In the genomic region with DNA sequence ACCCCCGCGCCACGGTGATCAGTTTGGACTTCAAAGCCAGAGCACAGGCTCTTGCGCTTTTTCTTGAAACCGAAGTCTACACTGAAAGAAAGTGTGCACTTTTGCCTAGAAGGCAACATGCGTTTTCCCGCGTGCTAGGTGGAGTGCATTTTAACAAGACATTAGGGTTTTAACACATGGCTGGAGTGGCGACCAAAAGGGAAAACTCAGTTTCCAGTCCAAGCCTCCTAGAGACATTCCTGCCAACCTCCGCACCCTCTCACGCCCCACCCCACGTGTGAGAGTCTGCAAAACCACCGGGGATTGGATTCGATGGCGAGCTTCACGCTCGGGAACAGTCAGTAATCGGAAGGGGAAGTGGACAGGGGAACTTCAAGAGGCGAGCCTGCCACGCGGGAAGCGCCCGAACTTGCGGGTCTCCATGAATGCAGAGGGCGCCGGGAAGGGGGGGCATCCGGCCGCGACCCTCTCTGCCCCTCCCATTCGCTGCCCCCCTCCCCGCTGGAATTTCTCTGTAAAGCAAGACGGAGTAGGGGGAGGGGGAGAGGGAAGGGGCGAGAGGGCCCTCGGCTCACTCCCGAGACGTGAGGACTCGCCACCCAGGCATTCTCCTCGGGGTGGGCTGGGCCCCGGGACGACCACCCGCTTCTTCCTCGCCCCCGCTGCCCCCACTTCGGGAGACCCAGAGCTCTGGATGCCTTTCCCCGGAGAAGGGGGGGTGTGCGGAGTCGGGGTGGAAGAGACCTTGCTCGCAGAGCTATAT, we compare ENCODE assay signal across 8 cellular contexts. TPM values are rescaled to one million over a fixed set of nuclear protein-coding genes. Genes with fewer than 3 reads are reported as not detected.
DNase-seq lines count a peak whose midpoint lies in the region; ATAC-seq, FAIRE-seq and TF ChIP-seq lines count a peak whose summit lies in the region.

No MANE protein-coding gene starts in this region.

- no peaks in the 10 kb centered on the region for H4K20me1 ChIP-seq in keratinocyte (ENCODE audit: control insufficient read depth, extremely low read depth, insufficient read depth, low read length)

- TF ChIP-seq CTCF in GM12864 (IDR thresholded peaks at IDR 0.05; ENCODE audit: low read depth, low read length, missing control alignments) (no peak), RWPE1 (conservative IDR thresholded peaks at IDR 0.05; ENCODE audit: low read depth) (no peak), body of pancreas (IDR thresholded peaks at IDR 0.05) (no peak), keratinocyte (optimal IDR thresholded peaks at IDR 0.05 in 1 of 3, IDR thresholded peaks at IDR 0.05 in 1 of 3, conservative IDR thresholded peaks at IDR 0.05 in 1 of 3; ENCODE audit: extremely low read depth in 1 of 3, insufficient read depth in 2 of 3, low read length in 3 of 3) (no peak)

- H3K79me2 ChIP-seq in keratinocyte (ENCODE audit: control insufficient read depth, insufficient read depth, low read length) = peaks cover 23% of the 10 kb centered on the region

- no peaks in the 10 kb centered on the region for H3K9me1 ChIP-seq in keratinocyte (ENCODE audit: control insufficient read depth, extremely low read depth, insufficient read depth, low read length)

- H3K9ac ChIP-seq in keratinocyte (ENCODE audit: control insufficient read depth, extremely low read depth, insufficient read depth, low read length) = peak overlapping the region; percentile 98

- H3K4me1 ChIP-seq in body of pancreas = peaks cover 54% of the 10 kb centered on the region
- peaks cover 30% of the 10 kb centered on the region for H3K4me1 ChIP-seq in keratinocyte (ENCODE audit: control insufficient read depth, extremely low read depth, insufficient read depth, low read length)

- H2AFZ ChIP-seq in keratinocyte (ENCODE audit: control insufficient read depth, low read length) = peak overlapping the region; percentile 41

- dilution Hi-C loops in keratinocyte (cut with MboI; ENCODE audit: extremely low pct_ligation_motif_present, low sequenced_read_pairs) = no loop called here

- H3K4me3 ChIP-seq in GM12864 (ENCODE audit: low read depth, low read length) = peak overlapping the region; percentile 64
- H3K4me3 ChIP-seq in body of pancreas = peak overlapping the region in 1 of 2 donors; percentile 8
- peak overlapping the region; percentile 28 to 94 (median 68) for H3K4me3 ChIP-seq in keratinocyte (ENCODE audit: control insufficient read depth in 2 of 3, extremely low read depth in 1 of 3, insufficient read depth in 2 of 3, low read depth in 1 of 3, low read length in 3 of 3)

- DNase-seq in GM12864 (ENCODE audit: low read depth) = no peak
- peak; percentile 19 for DNase-seq in RWPE1 (ENCODE audit: low spot score)
- DNase-seq in body of pancreas = peak; percentile 37 to 51 (median 44)
- no peak for DNase-seq in keratinocyte (ENCODE audit: low read depth, low spot score)
- DNase-seq in stimulated activated CD4-positive, alpha-beta T cell treated with anti-CD3 and anti-CD28 coated beads, Interleukin-1b, Interleukin-23, amount 100 ng/mL, for 48 hours = peak; percentile 61

- H3K27ac ChIP-seq in RWPE1 (no peak overlapping the region), body of pancreas (peak overlapping the region in 3 of 4 donors; percentile 1 to 80 (median 47)), keratinocyte (ENCODE audit: control insufficient read depth, insufficient read depth, low read length) (peak overlapping the region; percentile 93)

- peak overlapping the region; percentile 97 for H3K4me2 ChIP-seq in keratinocyte (ENCODE audit: control insufficient read depth, extremely low read depth, insufficient read depth, low read depth, low read length)

- peak; percentile 53 for FAIRE-seq in keratinocyte (lab: Jason Lieb, UNC)

- ATAC-seq in body of pancreas (no peak), HG03175 (IDR thresholded peaks at IDR 0.05; ENCODE audit: unreplicated experiment) (no peak), GM18873 (IDR thresholded peaks at IDR 0.05; ENCODE audit: low FRiP score, unreplicated experiment) (no peak)
- no peak for ATAC-seq in activated CD4-positive, CD25-positive, alpha-beta regulatory T cell treated with anti-CD3 and anti-CD28 coated beads, Interleukin-2, amount 50 U/mL, for 24 hours

- H3K9me3 ChIP-seq in body of pancreas = no peaks in the 10 kb centered on the region
- no peaks in the 10 kb centered on the region for H3K9me3 ChIP-seq in keratinocyte (ENCODE audit: control insufficient read depth, low read depth, low read length)

- no peaks in the 10 kb centered on the region for H3K36me3 ChIP-seq in body of pancreas (replicated peaks in 1 of 2; ENCODE audit: insufficient read depth in 1 of 2, low read depth in 2 of 2)
- H3K36me3 ChIP-seq in keratinocyte (ENCODE audit: control insufficient read depth in 2 of 2, extremely low read depth in 1 of 2, insufficient read depth in 2 of 2, low read length in 2 of 2) = peaks cover 0 to 4% of the 10 kb centered on the region in 2 experiments

- WGBS in body of pancreas, 2 donors = 1 to 2% methylated on average over 33 to 43 of the region's 48 CpGs

- CTCF ChIA-PET in RWPE1 (lab: Yijun Ruan, JAX) = interaction anchor here (0.6 kb wide), 2 partner anchors 125 to 1190 kb away, joined by 3 read pairs; no protein-coding TSS in a partner anchor

- peak in 1 of 3 donors; percentile 14 for TF ChIP-seq POLR2A in body of pancreas (IDR thresholded peaks at IDR 0.05)

- intact Hi-C loops in body of pancreas (cut with DNase I) = loop anchor here (10.0 kb wide), 1 partner anchor 226 kb away; no protein-coding TSS in a partner anchor

- H3K27me3 ChIP-seq in body of pancreas = peaks cover 0 to 14% of the 10 kb centered on the region in 2 donors
- H3K27me3 ChIP-seq in keratinocyte (ENCODE audit: control insufficient read depth, extremely low read depth, insufficient read depth, low read length) = peaks cover 26% of the 10 kb centered on the region

- POLR2A ChIA-PET in RWPE1 (lab: Yijun Ruan, JAX; ENCODE audit: low non-redundant PET) = no interaction called here

RNA-seq across cellular contexts. Expression of a gene that starts 2.7 kb away (rescaled TPM):
- 10 to 100 TPM; 32.2 to 88.7 TPM for total RNA-seq in body of pancreas
- polyA plus RNA-seq in keratinocyte = 310 to 574 TPM (median 324 TPM) in 3 replicates
- polyA plus RNA-seq in keratinocyte (2011; ENCODE audit: low read depth) = 74.2 TPM
- polyA plus RNA-seq in keratinocyte (2011; cell fraction: cytosol; rRNA removed) = 295 and 360 TPM in 2 replicates
- polyA plus RNA-seq in keratinocyte (2011; cell fraction: nucleus; rRNA removed) = 465 and 473 TPM in 2 replicates
- polyA plus RNA-seq in keratinocyte (2012; ENCODE audit: low replicate concordance) = 120 and 269 TPM in 2 replicates
- 1,197 to 1,430 TPM (median 1,326 TPM) in 3 replicates for polyA minus RNA-seq in keratinocyte
- polyA minus RNA-seq in keratinocyte (2011; cell fraction: cytosol; rRNA and poly(A)+ RNA removed) = 872 TPM
- 589 and 1,049 TPM in 2 replicates for polyA minus RNA-seq in keratinocyte (2011; cell fraction: nucleus; rRNA and poly(A)+ RNA removed)

RNA-seq across cellular contexts. Expression of a gene that starts 50.2 kb away (rescaled TPM):
- total RNA-seq in body of pancreas = 1 to 10 TPM in 1 of 2 donors, under 1 TPM in 1; 0.33 to 1.6 TPM
- polyA plus RNA-seq in keratinocyte = 15.3 to 37.3 TPM (median 28.0 TPM) in 3 replicates
- polyA plus RNA-seq in keratinocyte (2011; ENCODE audit: low read depth) = 85.8 TPM
- polyA plus RNA-seq in keratinocyte (2011; cell fraction: cytosol; rRNA removed) = 27.2 and 45.2 TPM in 2 replicates
- polyA plus RNA-seq in keratinocyte (2011; cell fraction: nucleus; rRNA removed) = 20.1 and 49.6 TPM in 2 replicates
- 24.3 and 45.5 TPM in 2 replicates for polyA plus RNA-seq in keratinocyte (2012; ENCODE audit: low replicate concordance)
- 1.7 to 11.6 TPM (median 6.8 TPM) in 3 replicates for polyA minus RNA-seq in keratinocyte
- polyA minus RNA-seq in keratinocyte (2011; cell fraction: cytosol; rRNA and poly(A)+ RNA removed) = 8.2 TPM
- polyA minus RNA-seq in keratinocyte (2011; cell fraction: nucleus; rRNA and poly(A)+ RNA removed) = 10.8 and 21.5 TPM in 2 replicates

Comparison
In these comparisons a context has a peak if more than half of its experiments do, and no peak if none do; other contexts are left out.
1. DNase-seq: peak in RWPE1 (single experiment), body of pancreas (4 of 4) and stimulated activated CD4-positive, alpha-beta T cell treated with anti-CD3 and anti-CD28 coated beads, Interleukin-1b, Interleukin-23, amount 100 ng/mL, for 48 hours (single experiment); none in GM12864 (single experiment) and keratinocyte (single experiment).